Comparison of ENCODE assay signal across 23 cellular contexts in genomic region chr9:73863924-73864323, GRCh38.
A peak's percentile ranks its signal among the peaks of the same experiment; 100 is the strongest.
DNase-seq lines count a peak whose midpoint lies in the region; ATAC-seq, FAIRE-seq and TF ChIP-seq lines count a peak whose summit lies in the region.
"Had no signal": no experiment of that assay in that cellular context is flagged by ENCODE, and none has a peak within 500 bp of the region (broad histone marks: within the 10 kb centered on the region; RNA-seq: fewer than 3 reads in every experiment).

No MANE protein-coding gene starts in this region.

- H3K27ac ChIP-seq in foreskin keratinocyte = no peak overlapping the region
- H3K27ac ChIP-seq: BLaER1 treated with 17β-estradiol and CSF1 and Interleukin-3, amounts not matched to agents 10 nM and 100 nM; SJSA1 had no signal

- no peaks in the 10 kb centered on the region for H3K27me3 ChIP-seq in foreskin keratinocyte
- H3K27me3 ChIP-seq: BLaER1 treated with 17β-estradiol and CSF1 and Interleukin-3, amounts not matched to agents 10 nM and 100 nM; SJSA1 had no signal

- no peak overlapping the region for H3K4me3 ChIP-seq in astrocyte of the spinal cord (ENCODE audit: low read depth, low read length)
- H3K4me3 ChIP-seq: BLaER1 treated with 17β-estradiol and CSF1 and Interleukin-3, amounts not matched to agents 10 nM and 100 nM; SJSA1 had no signal

- peak; percentile 87 for ATAC-seq in foreskin keratinocyte
- ATAC-seq in left cardiac atrium = no peak
- ATAC-seq in GM18861 (IDR thresholded peaks at IDR 0.05; ENCODE audit: unreplicated experiment) = no peak
- ATAC-seq: Panc1, Right ventricle myocardium inferior had no signal

- peak; percentile 78 for FAIRE-seq in RCC 7860 (lab: Jason Lieb, UNC)
- FAIRE-seq: G401.6, GM18507, H1 had no signal

- DNase-seq in RCC 7860 (ENCODE audit: low spot score) (peak; percentile 8), astrocyte of the spinal cord (ENCODE audit: low read depth, low spot score) (peak; percentile 5), foreskin keratinocyte (no peak), T-helper 9 cell (no peak), epidermal melanocyte (ENCODE audit: insufficient read length, low spot score) (no peak), left cardiac atrium (no peak)
- DNase-seq: ACHN; CD4-positive, alpha-beta memory T cell; DND-41; MV-4-11; NCI-H1105 treated with DMSO at 0.1 percent for 48 hours; NCI-H2081; NCI-H2171; NCI-H524 treated with DMSO at 0.1 percent for 48 hours; NCI-H82 had no signal

- in situ Hi-C loops in astrocyte of the spinal cord (cut with HindIII; ENCODE audit: low sequenced_read_pairs) = no loop called here

- peaks cover 21% of the 10 kb centered on the region for H3K4me1 ChIP-seq in foreskin keratinocyte

- TF ChIP-seq CTCF in astrocyte of the spinal cord (IDR thresholded peaks at IDR 0.05; ENCODE audit: low read depth, low read length) = no peak
- TF ChIP-seq CTCF in foreskin keratinocyte (conservative IDR thresholded peaks at IDR 0.05) = no peak

- intact Hi-C loops in left cardiac atrium (cut with DNase I) = no loop called here

Comparison
In these comparisons a context has a peak if more than half of its experiments do, and no peak if none do; other contexts are left out.
1. DNase-seq: peak in RCC 7860 (single experiment) and astrocyte of the spinal cord (single experiment); none in foreskin keratinocyte (0 of 2), T-helper 9 cell (single experiment), epidermal melanocyte (single experiment) and left cardiac atrium (single experiment).